Comparison of ENCODE assay signal across 7 cellular contexts in the genomic region with DNA sequence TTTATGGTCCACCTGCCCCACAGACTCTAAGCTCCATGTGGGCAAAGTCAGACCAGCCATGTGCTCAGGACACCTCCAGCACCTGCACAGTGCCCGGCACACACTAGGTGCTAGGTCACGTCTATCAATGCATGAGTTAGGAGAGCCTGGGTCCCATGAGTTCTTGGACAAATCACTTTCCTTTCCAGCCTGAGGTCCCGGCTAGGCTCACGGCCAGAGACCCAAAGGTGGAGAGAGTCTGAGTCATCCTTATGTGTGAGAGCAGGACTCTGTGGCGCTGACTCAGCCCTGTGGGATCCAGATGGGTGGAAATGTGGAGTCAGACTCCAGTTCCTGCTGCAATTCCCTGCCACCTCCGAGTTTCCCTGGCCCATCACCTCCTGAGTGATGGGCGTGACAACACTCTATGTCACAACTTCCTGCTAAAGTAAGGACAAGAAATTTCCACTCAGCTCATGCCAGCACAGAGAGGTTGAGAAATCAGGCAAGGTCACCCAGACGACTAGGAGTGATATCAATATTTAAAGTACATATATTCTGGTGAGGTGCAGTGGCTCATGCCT. TPM values are rescaled to one million over a fixed set of nuclear protein-coding genes. Genes with fewer than 3 reads are reported as not detected.
DNase-seq lines count a peak whose midpoint lies in the region; ATAC-seq and TF ChIP-seq lines count a peak whose summit lies in the region.

No MANE protein-coding gene starts in this region.

- in situ Hi-C loops in gastrocnemius medialis (cut with MboI; ENCODE audit: low sequenced_read_pairs in 4 of 4), result loop anchor here in 1 of 4 donors (25.0 kb wide), 1 partner anchor 682 kb away; no protein-coding TSS in a partner anchor

- intact Hi-C loops in gastrocnemius medialis (cut with DNase I; ENCODE audit: low total_unique reads), result loop anchor here (1.0 to 10.0 kb wide), 3 partner anchors 132 to 695 kb away; a partner anchor contains a TSS

- no peak overlapping the region for H3K4me3 ChIP-seq in foreskin fibroblast (ENCODE audit: low read depth in 1 of 2, low read length in 2 of 2)
- no peak overlapping the region for H3K4me3 ChIP-seq in gastrocnemius medialis
- H3K4me3 ChIP-seq in H7 (ENCODE audit: insufficient read depth, low read depth, low read length), result no peak overlapping the region

- H3K36me3 Mint-ChIP-seq in HFFc6 (ENCODE audit: low read depth) (no peaks in the 10 kb centered on the region), T-helper 17 cell (ENCODE audit: low read depth) (no peaks in the 10 kb centered on the region)

- TF ChIP-seq POLR2A in gastrocnemius medialis (IDR thresholded peaks at IDR 0.05), result no peak

- H3K9me3 ChIP-seq in T-helper 17 cell (ENCODE audit: control insufficient read depth, low read length, poor library complexity, severe bottlenecking) (no peaks in the 10 kb centered on the region), gastrocnemius medialis (no peaks in the 10 kb centered on the region)

- no peaks in the 10 kb centered on the region for H3K27me3 ChIP-seq in gastrocnemius medialis
- H3K27me3 ChIP-seq in H7 (ENCODE audit: control insufficient read depth, insufficient read depth, low read length), result peaks cover 10% of the 10 kb centered on the region; the same call in 1 of the 2 replicates

- H3K4me1 Mint-ChIP-seq in HFFc6 (ENCODE audit: low read depth), result peaks cover 78% of the 10 kb centered on the region
- H3K4me1 Mint-ChIP-seq in T-helper 17 cell, result peaks cover 27% of the 10 kb centered on the region

- TF ChIP-seq CTCF in HFFc6 (IDR thresholded peaks at IDR 0.05), result no peak
- TF ChIP-seq CTCF in foreskin fibroblast (IDR thresholded peaks at IDR 0.05; ENCODE audit: low read depth, low read length), result no peak
- no peak for TF ChIP-seq CTCF in gastrocnemius medialis (IDR thresholded peaks at IDR 0.05 in 4 of 5, conservative IDR thresholded peaks at IDR 0.05 in 1 of 5)

- H3K36me3 ChIP-seq in gastrocnemius medialis, result no peaks in the 10 kb centered on the region
- no peaks in the 10 kb centered on the region for H3K36me3 ChIP-seq in H7 (replicated peaks; ENCODE audit: control insufficient read depth, insufficient read depth, low read length)

- no peaks in the 10 kb centered on the region for H3K9me3 Mint-ChIP-seq in HFFc6

- H3K4me3 Mint-ChIP-seq in HFFc6 (peak overlapping the region; percentile 51), T-helper 17 cell (peak overlapping the region; percentile 31)

- H3K27ac Mint-ChIP-seq in HFFc6 (peak overlapping the region; percentile 94), T-helper 17 cell (peak overlapping the region; percentile 81)

- peaks cover 28 to 29% of the 10 kb centered on the region in 2 donors for H3K4me1 ChIP-seq in gastrocnemius medialis

- ATAC-seq in T-helper 17 cell, result no peak
- ATAC-seq in gastrocnemius medialis, result peak; percentile 46 to 56
- ATAC-seq in GM21619 (IDR thresholded peaks at IDR 0.05; ENCODE audit: unreplicated experiment), result no peak

- no peaks in the 10 kb centered on the region; the same call in 1 of the 2 replicates for H3K27me3 Mint-ChIP-seq in HFFc6 (ENCODE audit: insufficient read depth)
- H3K27me3 Mint-ChIP-seq in T-helper 17 cell, result no peaks in the 10 kb centered on the region

- peak overlapping the region; percentile 12 to 82 (median 46) for H3K27ac ChIP-seq in gastrocnemius medialis

- DNase-seq in HFFc6 (peak; percentile 99), T-helper 17 cell (no peak), foreskin fibroblast (peak; percentile 100), gastrocnemius medialis (peak; percentile 69 to 90), H7 (no peak)
- DNase-seq in central memory CD4-positive, alpha-beta T cell, result no peak

RNA-seq across cellular contexts. Expression of a gene that starts 2.5 kb away (rescaled TPM):
- total RNA-seq in HFFc6 (2021; fragmentation: NEBNext Ultra II Directional; extraction: Animal tissue kit (Norgen Biotek cat#: 25700)), result 10 to 100 TPM; 22.9 to 33.4 (median 27.7) TPM
- 10 to 100 TPM; 18.5 to 22.1 TPM for total RNA-seq in T-helper 17 cell
- 10 to 100 TPM; 11.2 to 48.4 (median 23.6) TPM for total RNA-seq in gastrocnemius medialis
- total RNA-seq in H7 (2014; rRNA removed; shearing (Covaris generic)), result 18.5 and 24.6 TPM in 2 replicates

RNA-seq across cellular contexts. Expression of a gene that starts 11.2 kb away (rescaled TPM):
- 1 to 10 TPM; 1.7 to 3.1 (median 2.1) TPM for total RNA-seq in HFFc6 (2021; fragmentation: NEBNext Ultra II Directional; extraction: Animal tissue kit (Norgen Biotek cat#: 25700))
- 1 to 10 TPM; 2.1 to 2.3 TPM for total RNA-seq in T-helper 17 cell
- total RNA-seq in gastrocnemius medialis, result 1 to 10 TPM in 1 of 4 donors, not detected in 3; 4.2 TPM
- total RNA-seq in H7 (2014; rRNA removed; shearing (Covaris generic)), result 0.94 and 3.4 TPM in 2 replicates

RNA-seq across cellular contexts. Expression of a gene that starts 18.3 kb away (rescaled TPM):
- total RNA-seq in HFFc6 (2021; fragmentation: NEBNext Ultra II Directional; extraction: Animal tissue kit (Norgen Biotek cat#: 25700)), result 10 to 100 TPM; 42.5 to 49.6 (median 47.1) TPM
- 10 to 100 TPM; 23.3 to 26.2 TPM for total RNA-seq in T-helper 17 cell
- 10 to 100 TPM in 1 of 4 donors, 1 to 10 TPM in 3; 4.7 to 10.4 (median 5.9) TPM for total RNA-seq in gastrocnemius medialis
- total RNA-seq in H7 (2014; rRNA removed; shearing (Covaris generic)), result 38.3 and 45.6 TPM in 2 replicates

RNA-seq across cellular contexts. Expression of a gene that starts 19.9 kb away (rescaled TPM):
- total RNA-seq in HFFc6 (2021; fragmentation: NEBNext Ultra II Directional; extraction: Animal tissue kit (Norgen Biotek cat#: 25700)), result 10 to 100 TPM; 29.3 to 40.6 (median 34.2) TPM
- 100 to 1,000 TPM in 1 of 2 donors, 10 to 100 TPM in 1; 74.5 to 108 TPM for total RNA-seq in T-helper 17 cell
- total RNA-seq in gastrocnemius medialis, result 10 to 100 TPM; 46.7 to 69.3 (median 56.9) TPM
- total RNA-seq in H7 (2014; rRNA removed; shearing (Covaris generic)), result 30.6 and 37.4 TPM in 2 replicates

RNA-seq across cellular contexts. Expression of a gene that starts 41.9 kb away (rescaled TPM):
- total RNA-seq in HFFc6 (2021; fragmentation: NEBNext Ultra II Directional; extraction: Animal tissue kit (Norgen Biotek cat#: 25700)), result 100 to 1,000 TPM; 109 to 130 (median 124) TPM
- total RNA-seq in T-helper 17 cell (10 to 100 TPM; 35.9 to 66.5 TPM), gastrocnemius medialis (100 to 1,000 TPM; 240 to 489 (median 359) TPM)
- 18.5 and 20.4 TPM in 2 replicates for total RNA-seq in H7 (2014; rRNA removed; shearing (Covaris generic))

Comparison
In these comparisons a context has a peak if more than half of its experiments do, and no peak if none do; other contexts are left out.
1. DNase-seq: peak in HFFc6 (single experiment), foreskin fibroblast (2 of 2) and gastrocnemius medialis (2 of 2); none in T-helper 17 cell (0 of 3), central memory CD4-positive, alpha-beta T cell (single experiment) and H7 (single experiment).
2. ATAC-seq: peak in gastrocnemius medialis (2 of 2); none in T-helper 17 cell (single experiment) and GM21619 (single experiment).